Comparison of ENCODE assay signal across 10 cellular contexts in the genomic region with DNA sequence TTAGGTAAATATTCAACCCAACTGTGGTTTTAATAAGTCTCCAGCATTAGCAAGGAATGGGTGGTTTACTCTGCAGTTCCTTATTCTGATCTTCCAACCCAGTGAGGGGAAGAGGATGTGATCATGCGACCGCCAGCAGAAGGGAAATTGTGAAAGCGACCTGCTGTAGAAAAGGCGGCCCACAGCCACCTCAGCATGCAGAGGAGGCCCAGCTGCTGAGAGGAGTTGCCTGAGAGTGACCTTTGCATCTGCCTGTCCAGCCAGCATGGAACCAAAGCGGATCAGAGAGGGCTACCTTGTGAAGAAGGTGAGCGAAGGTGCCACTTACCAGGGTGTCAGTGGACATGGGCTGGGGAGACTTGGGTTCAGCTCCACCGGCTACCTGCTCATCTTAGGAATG. TPM values are rescaled to one million over a fixed set of nuclear protein-coding genes. Genes with fewer than 3 reads are reported as not detected.
DNase-seq lines count a peak whose midpoint lies in the region; ATAC-seq and TF ChIP-seq lines count a peak whose summit lies in the region.
"Had no signal": no experiment of that assay in that cellular context is flagged by ENCODE, and none has a peak within 500 bp of the region (broad histone marks: within the 10 kb centered on the region; RNA-seq: fewer than 3 reads in every experiment).

A gene with protein sequence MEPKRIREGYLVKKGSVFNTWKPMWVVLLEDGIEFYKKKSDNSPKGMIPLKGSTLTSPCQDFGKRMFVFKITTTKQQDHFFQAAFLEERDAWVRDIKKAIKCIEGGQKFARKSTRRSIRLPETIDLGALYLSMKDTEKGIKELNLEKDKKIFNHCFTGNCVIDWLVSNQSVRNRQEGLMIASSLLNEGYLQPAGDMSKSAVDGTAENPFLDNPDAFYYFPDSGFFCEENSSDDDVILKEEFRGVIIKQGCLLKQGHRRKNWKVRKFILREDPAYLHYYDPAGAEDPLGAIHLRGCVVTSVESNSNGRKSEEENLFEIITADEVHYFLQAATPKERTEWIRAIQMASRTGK (plus strand): TSS at position 196 of the 400 bp plus-strand sequence. CDS start 70 bp downstream, at position 266.

- TF ChIP-seq CTCF in transverse colon (IDR thresholded peaks at IDR 0.05) (no peak), osteocyte (IDR thresholded peaks at IDR 0.05) (no peak)

- DNase-seq in SKM-1 (lab: John Stamatoyannopoulos, UW; ENCODE audit: unreplicated experiment) (peak; percentile 94), iris pigment epithelial cell (ENCODE audit: low read depth) (peak; percentile 19), transverse colon (peak; percentile 72), GM19240 (ENCODE audit: insufficient read length, low spot score) (no peak), osteocyte (ENCODE audit: extremely low spot score, unreplicated experiment) (no peak)

- H3K4me1 ChIP-seq in transverse colon: peaks cover 0 to 5% (median 0%) of the 10 kb centered on the region in 4 donors
- H3K4me1 ChIP-seq: uterus had no signal

- peak within 1 kb of the TSS in 3 of 4 donors; percentile 7 to 28 (median 13) for H3K4me3 ChIP-seq in transverse colon
- H3K4me3 ChIP-seq: SK-N-MC, uterus had no signal

- intact Hi-C loops in transverse colon (cut with DNase I; ENCODE audit: low total_unique reads): no loop called here

- in situ Hi-C loops in GM18951 (cut with MboI; ENCODE audit: low sequenced_read_pairs, unreplicated experiment) (no loop called here), transverse colon (cut with MboI; ENCODE audit: low pct_ligation_motif_present in 1 of 4, low pct_unique_long_range_greater_than_20kb in 1 of 4, low sequenced_read_pairs in 3 of 4) (no loop called here)

- TF ChIP-seq EP300 in transverse colon (IDR thresholded peaks at IDR 0.05; ENCODE audit: low read depth): no peak

- peaks cover 2% of the 10 kb centered on the region for H3K4me1 Mint-ChIP-seq in osteocyte (ENCODE audit: unreplicated experiment)

- peak; percentile 71 for ATAC-seq in HG02943 (IDR thresholded peaks at IDR 0.05; ENCODE audit: low read depth, unreplicated experiment)
- no peak for ATAC-seq in HG03520 (IDR thresholded peaks at IDR 0.05; ENCODE audit: unreplicated experiment)

- peak; percentile 94 for TF ChIP-seq POLR2A in GM18951 (IDR thresholded peaks at IDR 0.05; ENCODE audit: extremely low read depth, insufficient read depth, insufficient read length)
- peak; percentile 70 for TF ChIP-seq POLR2A in transverse colon (IDR thresholded peaks at IDR 0.05)

- H3K27ac Mint-ChIP-seq in osteocyte (ENCODE audit: unreplicated experiment): no peak within 1 kb of the TSS

- H3K9me3 Mint-ChIP-seq in osteocyte (ENCODE audit: unreplicated experiment): peaks cover 4% of the 10 kb centered on the region

- H3K27me3 ChIP-seq in transverse colon: no peaks in the 10 kb centered on the region
- H3K27me3 ChIP-seq: uterus had no signal

- no peak within 1 kb of the TSS for H3K4me3 Mint-ChIP-seq in osteocyte (ENCODE audit: unreplicated experiment)

- peak within 1 kb of the TSS; percentile 47 to 65 (median 60) for H3K27ac ChIP-seq in transverse colon
- H3K27ac ChIP-seq: SK-N-MC, uterus had no signal

- H3K36me3 ChIP-seq in transverse colon: no peaks in the 10 kb centered on the region
- H3K36me3 ChIP-seq: uterus had no signal

- WGBS in transverse colon (ENCODE audit: low coverage in 1 of 2), 2 donors: 69 to 80% methylated on average over 3 to 7 of the region's 7 CpGs

- H3K27me3 Mint-ChIP-seq in osteocyte (ENCODE audit: unreplicated experiment): peaks cover 5% of the 10 kb centered on the region

- no peaks in the 10 kb centered on the region for H3K9me3 ChIP-seq in transverse colon
- H3K9me3 ChIP-seq: uterus had no signal

- H3K36me3 Mint-ChIP-seq in osteocyte (ENCODE audit: unreplicated experiment): no peaks in the 10 kb centered on the region

RNA-seq across cellular contexts. Expression of the gene that starts here (rescaled TPM):
- total RNA-seq in transverse colon (1 to 10 TPM in 3 of 4 donors, not detected in 1; 3.0 to 5.2 (median 4.6) TPM), osteocyte (0.19 TPM in 1 of 2 replicates, not detected in the other)

Comparison
In these comparisons a context has a peak if more than half of its experiments do, and no peak if none do; other contexts are left out.
1. DNase-seq: peak in SKM-1 (single experiment), iris pigment epithelial cell (single experiment) and transverse colon (single experiment); none in GM19240 (single experiment) and osteocyte (single experiment).